8 cellular contexts compared by ENCODE assay signal in the genomic region with DNA sequence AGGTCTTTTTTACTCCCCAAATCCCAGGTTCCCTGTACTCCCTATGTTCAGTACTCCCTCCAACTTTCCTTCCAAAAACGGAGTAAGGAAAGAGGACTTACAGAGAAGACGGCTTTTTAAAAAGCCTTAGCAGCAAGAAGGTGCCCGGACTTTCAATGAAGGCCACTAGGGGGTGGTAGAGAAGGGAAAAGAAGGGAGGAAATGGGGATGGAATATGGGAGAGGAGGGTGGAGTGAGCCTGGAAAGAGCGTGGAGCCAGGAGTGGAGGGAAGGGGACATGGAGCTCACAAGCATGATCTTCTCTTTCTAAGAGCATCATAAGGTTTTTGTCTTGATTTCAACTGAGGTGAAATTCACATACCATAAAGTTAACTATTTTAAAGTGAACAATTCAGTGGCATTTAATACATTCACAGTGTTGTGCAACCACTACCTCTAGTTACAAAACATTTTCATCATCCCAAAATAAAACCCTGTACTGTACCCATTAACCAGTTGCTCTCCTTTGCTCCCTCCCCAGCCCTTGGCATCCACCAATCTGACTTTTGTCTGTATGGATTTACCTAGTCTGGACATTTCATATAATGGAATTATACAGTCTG.
DNase-seq lines count a peak whose midpoint lies in the region; ATAC-seq and TF ChIP-seq lines count a peak whose summit lies in the region.

No MANE protein-coding gene starts in this region.

- H3K27ac ChIP-seq in adrenal gland (no peak overlapping the region), testis (no peak overlapping the region), neuronal stem cell (replicated peaks; ENCODE audit: low read length) (no peak overlapping the region)

- H3K27me3 ChIP-seq in adrenal gland (no peaks in the 10 kb centered on the region), testis (no peaks in the 10 kb centered on the region), neuronal stem cell (ENCODE audit: control insufficient read depth in 3 of 3, insufficient read depth in 3 of 3, low read depth in 1 of 3, low read length in 3 of 3) (peaks cover 0 to 5% (median 0%) of the 10 kb centered on the region in 3 experiments)

- H3K23ac ChIP-seq in neuronal stem cell (ENCODE audit: low read depth, low read length, poor library complexity) = no peak overlapping the region

- H3K4me3 ChIP-seq in adrenal gland (no peak overlapping the region), testis (no peak overlapping the region), neuronal stem cell (ENCODE audit: low read length in 2 of 2) (no peak overlapping the region)

- ATAC-seq in HG03571 (IDR thresholded peaks at IDR 0.05; ENCODE audit: unreplicated experiment) = no peak

- no peak overlapping the region for H2BK12ac ChIP-seq in neuronal stem cell (ENCODE audit: low read length)

- no peak overlapping the region for H2AK5ac ChIP-seq in neuronal stem cell (ENCODE audit: low read depth, low read length)

- DNase-seq in AG08396 (ENCODE audit: low spot score) (peak; percentile 47), EH (ENCODE audit: low read depth) (peak; percentile 67), NCI-H2029 (lab: John Stamatoyannopoulos, UW) (peak; percentile 23), adrenal gland (peak; percentile 25 to 70 (median 48)), inferior parietal cortex (ENCODE audit: extremely low spot score) (peak; percentile 69), testis (peak; percentile 52), neuronal stem cell (ENCODE audit: low spot score) (no peak)

- no peak overlapping the region for H2AFZ ChIP-seq in neuronal stem cell (ENCODE audit: low read length)

- no peak overlapping the region for H2BK120ac ChIP-seq in neuronal stem cell (ENCODE audit: low read depth, low read length)

- TF ChIP-seq POLR2A in adrenal gland (IDR thresholded peaks at IDR 0.05) (no peak), testis (IDR thresholded peaks at IDR 0.05) (no peak)

- H2BK5ac ChIP-seq in neuronal stem cell (ENCODE audit: low read length) = no peak overlapping the region

- peak; percentile 36 to 84 (median 65) for TF ChIP-seq CTCF in adrenal gland (IDR thresholded peaks at IDR 0.05)
- TF ChIP-seq CTCF in testis (IDR thresholded peaks at IDR 0.05) = peak; percentile 29 to 55 (median 52)

- no peak overlapping the region for H4K91ac ChIP-seq in neuronal stem cell (ENCODE audit: low read depth, low read length, poor library complexity)

- H3K9ac ChIP-seq in neuronal stem cell (ENCODE audit: low read depth, low read length, poor library complexity) = no peak overlapping the region

- H4K8ac ChIP-seq in neuronal stem cell (ENCODE audit: low read depth, low read length) = no peak overlapping the region

- H3K4me1 ChIP-seq in adrenal gland (replicated peaks in 1 of 2) (no peaks in the 10 kb centered on the region), testis (no peaks in the 10 kb centered on the region), neuronal stem cell (ENCODE audit: control insufficient read depth in 2 of 2, insufficient read depth in 1 of 2, low read depth in 1 of 2, low read length in 2 of 2) (no peaks in the 10 kb centered on the region)

- no peaks in the 10 kb centered on the region for H3K36me3 ChIP-seq in adrenal gland (replicated peaks in 1 of 2)
- no peaks in the 10 kb centered on the region for H3K36me3 ChIP-seq in testis (ENCODE audit: low read depth, missing control alignments)
- no peaks in the 10 kb centered on the region for H3K36me3 ChIP-seq in neuronal stem cell (replicated peaks in 1 of 2; ENCODE audit: control insufficient read depth in 2 of 2, insufficient read depth in 2 of 2, low read length in 2 of 2)

- H3K14ac ChIP-seq in neuronal stem cell (ENCODE audit: low read length) = no peak overlapping the region

- no peak overlapping the region for H2BK15ac ChIP-seq in neuronal stem cell (ENCODE audit: low read length)

- 22 to 35% (median 27%) methylated on average over 4 of the region's 4 CpGs for WGBS in adrenal gland, 4 donors
- 42 to 44% methylated on average over 4 of the region's 4 CpGs for WGBS in testis, 2 donors
- WGBS in neuronal stem cell (ENCODE audit: extremely low coverage in 2 of 2, insufficient read length in 2 of 2, insufficient replicate concordance in 1 of 2), 2 donors = no CpG with 5 or more reads among the region's 4 CpGs

- no peaks in the 10 kb centered on the region for H3K9me3 ChIP-seq in adrenal gland (replicated peaks in 1 of 3)
- H3K9me3 ChIP-seq in testis = no peaks in the 10 kb centered on the region
- H3K9me3 ChIP-seq in neuronal stem cell (replicated peaks in 1 of 2; ENCODE audit: control insufficient read depth in 2 of 2, insufficient read depth in 1 of 2, low read depth in 1 of 2, low read length in 2 of 2) = peaks cover 0 to 4% of the 10 kb centered on the region in 2 donors

- H3K18ac ChIP-seq in neuronal stem cell (ENCODE audit: low read length) = no peak overlapping the region

- intact Hi-C loops in adrenal gland (cut with DNase I) = loop anchor here (5.0 to 10.0 kb wide), 2 partner anchors 205 to 207 kb away; no protein-coding TSS in a partner anchor
- intact Hi-C loops in testis (cut with DNase I; ENCODE audit: low total_unique reads) = no loop called here

- H3K4me2 ChIP-seq in neuronal stem cell (ENCODE audit: insufficient read depth, low read length, poor library complexity, severe bottlenecking) = no peak overlapping the region

- no peaks in the 10 kb centered on the region for H3K79me1 ChIP-seq in neuronal stem cell (ENCODE audit: low read depth, low read length)

- no peak overlapping the region for H3K4ac ChIP-seq in neuronal stem cell (ENCODE audit: low read length)
